Comparison of ENCODE assay signal across 8 cellular contexts in genomic region chr10:110641256-110641655, GRCh38. TPM values are rescaled to one million over a fixed set of nuclear protein-coding genes. Genes with fewer than 3 reads are reported as not detected.
DNase-seq lines count a peak whose midpoint lies in the region; ATAC-seq and TF ChIP-seq lines count a peak whose summit lies in the region.

No MANE protein-coding gene starts in this region.

- H3K4me1 Mint-ChIP-seq in activated CD4-positive, alpha-beta T cell treated with anti-CD3 and anti-CD28 coated beads, Interleukin-2, amount 10 ng/mL, durations not matched to agents 7 days and 5 days = peaks cover 30% of the 10 kb centered on the region
- H3K4me1 Mint-ChIP-seq in stimulated activated naive CD8-positive, alpha-beta T cell treated with anti-CD3 and anti-CD28 coated beads, Interleukin-15, amount 100 ng/mL, for 72 hours = peaks cover 36% of the 10 kb centered on the region

- H3K4me3 ChIP-seq in left lung = no peak overlapping the region

- DNase-seq in ELF-1 (ENCODE audit: low read depth, low spot score) (peak; percentile 89), left ventricle myocardium superior (peak; percentile 79), cerebellum (ENCODE audit: low spot score) (no peak), left lung (no peak)
- DNase-seq in activated CD4-positive, alpha-beta T cell treated with anti-CD3 and anti-CD28 coated beads, Interleukin-2, amount 10 ng/mL, durations not matched to agents 7 days and 5 days = peak; percentile 31
- peak in 1 of 2 donors; percentile 33 for DNase-seq in stimulated activated naive CD8-positive, alpha-beta T cell treated with anti-CD3 and anti-CD28 coated beads, Interleukin-15, amount 100 ng/mL, for 72 hours

- peak; percentile 63 for ATAC-seq in HG03442 (IDR thresholded peaks at IDR 0.05; ENCODE audit: unreplicated experiment)
- peak; percentile 52 for ATAC-seq in left ventricle myocardium superior
- peak; percentile 82 for ATAC-seq in stimulated activated naive CD8-positive, alpha-beta T cell treated with anti-CD3 and anti-CD28 coated beads, Interleukin-15, amount 100 ng/mL, for 72 hours
- no peak for ATAC-seq in HG03045 (IDR thresholded peaks at IDR 0.05; ENCODE audit: unreplicated experiment)
- no peak for ATAC-seq in left lung

- H3K4me1 ChIP-seq in left lung = peaks cover 3 to 21% of the 10 kb centered on the region in 2 donors

- CTCF ChIA-PET in activated CD4-positive, alpha-beta T cell treated with anti-CD3 and anti-CD28 coated beads, Interleukin-2, amount 10 ng/mL, durations not matched to agents 7 days and 5 days (lab: Charles Lee) = interaction anchor here (0.5 to 1.3 kb wide), 5 partner anchors 16 to 541 kb away, joined by 3 to 8 read pairs (median 3); no protein-coding TSS in a partner anchor

- no peak for TF ChIP-seq CTCF in left lung (IDR thresholded peaks at IDR 0.05)

- no peaks in the 10 kb centered on the region for H3K36me3 ChIP-seq in left lung

- intact Hi-C loops in left ventricle myocardium superior (cut with micrococcal nuclease) (no loop called here), left lung (cut with DNase I) (no loop called here)

- H3K27ac Mint-ChIP-seq in activated CD4-positive, alpha-beta T cell treated with anti-CD3 and anti-CD28 coated beads, Interleukin-2, amount 10 ng/mL, durations not matched to agents 7 days and 5 days = no peak overlapping the region
- no peak overlapping the region for H3K27ac Mint-ChIP-seq in stimulated activated naive CD8-positive, alpha-beta T cell treated with anti-CD3 and anti-CD28 coated beads, Interleukin-15, amount 100 ng/mL, for 72 hours

- POLR2A ChIA-PET in activated CD4-positive, alpha-beta T cell treated with anti-CD3 and anti-CD28 coated beads, Interleukin-2, amount 10 ng/mL, durations not matched to agents 7 days and 5 days (lab: Charles Lee) = no interaction called here

- no peak overlapping the region for H3K4me3 Mint-ChIP-seq in activated CD4-positive, alpha-beta T cell treated with anti-CD3 and anti-CD28 coated beads, Interleukin-2, amount 10 ng/mL, durations not matched to agents 7 days and 5 days
- no peak overlapping the region for H3K4me3 Mint-ChIP-seq in stimulated activated naive CD8-positive, alpha-beta T cell treated with anti-CD3 and anti-CD28 coated beads, Interleukin-15, amount 100 ng/mL, for 72 hours

- peaks cover 72% of the 10 kb centered on the region for H3K27me3 Mint-ChIP-seq in activated CD4-positive, alpha-beta T cell treated with anti-CD3 and anti-CD28 coated beads, Interleukin-2, amount 10 ng/mL, durations not matched to agents 7 days and 5 days
- peaks cover 70% of the 10 kb centered on the region for H3K27me3 Mint-ChIP-seq in stimulated activated naive CD8-positive, alpha-beta T cell treated with anti-CD3 and anti-CD28 coated beads, Interleukin-15, amount 100 ng/mL, for 72 hours

- peaks cover 79 to 99% of the 10 kb centered on the region in 2 donors for H3K27me3 ChIP-seq in left lung

- H3K36me3 Mint-ChIP-seq in activated CD4-positive, alpha-beta T cell treated with anti-CD3 and anti-CD28 coated beads, Interleukin-2, amount 10 ng/mL, durations not matched to agents 7 days and 5 days (ENCODE audit: low read depth) = no peaks in the 10 kb centered on the region

- no peak overlapping the region for H3K27ac ChIP-seq in left lung

- no peaks in the 10 kb centered on the region for H3K9me3 ChIP-seq in left lung

- H3K9me3 Mint-ChIP-seq in activated CD4-positive, alpha-beta T cell treated with anti-CD3 and anti-CD28 coated beads, Interleukin-2, amount 10 ng/mL, durations not matched to agents 7 days and 5 days = no peaks in the 10 kb centered on the region
- no peaks in the 10 kb centered on the region for H3K9me3 Mint-ChIP-seq in stimulated activated naive CD8-positive, alpha-beta T cell treated with anti-CD3 and anti-CD28 coated beads, Interleukin-15, amount 100 ng/mL, for 72 hours

RNA-seq across cellular contexts. Expression of gene RBM20, which starts 2.9 kb away (rescaled TPM):
- not detected for total RNA-seq in activated CD4-positive, alpha-beta T cell treated with anti-CD3 and anti-CD28 coated beads, Interleukin-2, amount 10 ng/mL, durations not matched to agents 7 days and 5 days
- total RNA-seq in left ventricle myocardium superior = 114 TPM
- 0.91 TPM for total RNA-seq in cerebellum
- under 1 TPM; 0.55 to 0.65 TPM for total RNA-seq in left lung

Comparison
In these comparisons a context has a peak if more than half of its experiments do, and no peak if none do; other contexts are left out.
1. DNase-seq: peak in ELF-1 (single experiment), activated CD4-positive, alpha-beta T cell treated with anti-CD3 and anti-CD28 coated beads, Interleukin-2, amount 10 ng/mL, durations not matched to agents 7 days and 5 days (single experiment) and left ventricle myocardium superior (single experiment); none in cerebellum (single experiment) and left lung (0 of 2).
2. ATAC-seq: peak in HG03442 (single experiment), left ventricle myocardium superior (single experiment) and stimulated activated naive CD8-positive, alpha-beta T cell treated with anti-CD3 and anti-CD28 coated beads, Interleukin-15, amount 100 ng/mL, for 72 hours (single experiment); none in HG03045 (single experiment) and left lung (single experiment).
3. RNA of gene RBM20, which starts 2.9 kb away (total RNA-seq): 114 TPM in left ventricle myocardium superior (single experiment); 0.91 TPM in cerebellum (single experiment), 0.55 to 0.65 TPM in left lung and not detected in activated CD4-positive, alpha-beta T cell treated with anti-CD3 and anti-CD28 coated beads, Interleukin-2, amount 10 ng/mL, durations not matched to agents 7 days and 5 days; every median in the first group is over 10 times any median in the second.